8 cellular contexts compared by ENCODE assay signal in genomic region chr7:21543528-21544302, GRCh38. TPM values are rescaled to one million over a fixed set of nuclear protein-coding genes. Genes with fewer than 3 reads are reported as not detected.
A peak's percentile ranks its signal among the peaks of the same experiment; 100 is the strongest.
DNase-seq lines count a peak whose midpoint lies in the region; ATAC-seq and TF ChIP-seq lines count a peak whose summit lies in the region.

No MANE protein-coding gene starts in this region.

- no peak overlapping the region for H3K27ac Mint-ChIP-seq in osteocyte (ENCODE audit: unreplicated experiment)

- H3K27me3 Mint-ChIP-seq in osteocyte (ENCODE audit: unreplicated experiment) = peaks cover 64% of the 10 kb centered on the region

- H3K4me1 Mint-ChIP-seq in osteocyte (ENCODE audit: unreplicated experiment) = peaks cover 7% of the 10 kb centered on the region

- H3K4me3 ChIP-seq in epithelial cell of proximal tubule (ENCODE audit: low read depth, low read length) = peak overlapping the region; percentile 51

- H3K9me3 Mint-ChIP-seq in osteocyte (ENCODE audit: unreplicated experiment) = peaks cover 3% of the 10 kb centered on the region

- DNase-seq in NCI-H1436 (lab: John Stamatoyannopoulos, UW) = peak; percentile 40
- no peak for DNase-seq in NCI-H1436 treated with DMSO at 0.1 percent for 48 hours (lab: John Stamatoyannopoulos, UW)
- DNase-seq in NCI-H774 (lab: John Stamatoyannopoulos, UW) = peak; percentile 24
- no peak for DNase-seq in epithelial cell of proximal tubule (ENCODE audit: low read depth)
- no peak for DNase-seq in osteocyte (ENCODE audit: extremely low spot score, unreplicated experiment)
- no peak for DNase-seq in amniotic stem cell (lab: John Stamatoyannopoulos, UW)
- no peak for DNase-seq in NAMALWA (ENCODE audit: low spot score)

- TF ChIP-seq CTCF in epithelial cell of proximal tubule (conservative IDR thresholded peaks at IDR 0.05; ENCODE audit: low read depth, low read length) (no peak), osteocyte (IDR thresholded peaks at IDR 0.05) (no peak)

- peak overlapping the region; percentile 65 for H3K4me3 Mint-ChIP-seq in osteocyte (ENCODE audit: unreplicated experiment)

- no peak for ATAC-seq in HG02588 (IDR thresholded peaks at IDR 0.05; ENCODE audit: unreplicated experiment)

- no peaks in the 10 kb centered on the region for H3K36me3 Mint-ChIP-seq in osteocyte (ENCODE audit: unreplicated experiment)

RNA-seq across cellular contexts. Expression of gene DNAH11, which starts 0.9 kb away (rescaled TPM):
- total RNA-seq in epithelial cell of proximal tubule = 0.07 and 2.8 TPM in 2 replicates
- total RNA-seq in osteocyte = not detected in 2 replicates

Comparison
In these comparisons a context has a peak if more than half of its experiments do, and no peak if none do; other contexts are left out.
1. DNase-seq: peak in NCI-H1436 (single experiment) and NCI-H774 (single experiment); none in NCI-H1436 treated with DMSO at 0.1 percent for 48 hours (single experiment), epithelial cell of proximal tubule (single experiment), osteocyte (single experiment), amniotic stem cell (single experiment) and NAMALWA (single experiment).